1 cellular context compared by ENCODE assay signal in the genomic region with DNA sequence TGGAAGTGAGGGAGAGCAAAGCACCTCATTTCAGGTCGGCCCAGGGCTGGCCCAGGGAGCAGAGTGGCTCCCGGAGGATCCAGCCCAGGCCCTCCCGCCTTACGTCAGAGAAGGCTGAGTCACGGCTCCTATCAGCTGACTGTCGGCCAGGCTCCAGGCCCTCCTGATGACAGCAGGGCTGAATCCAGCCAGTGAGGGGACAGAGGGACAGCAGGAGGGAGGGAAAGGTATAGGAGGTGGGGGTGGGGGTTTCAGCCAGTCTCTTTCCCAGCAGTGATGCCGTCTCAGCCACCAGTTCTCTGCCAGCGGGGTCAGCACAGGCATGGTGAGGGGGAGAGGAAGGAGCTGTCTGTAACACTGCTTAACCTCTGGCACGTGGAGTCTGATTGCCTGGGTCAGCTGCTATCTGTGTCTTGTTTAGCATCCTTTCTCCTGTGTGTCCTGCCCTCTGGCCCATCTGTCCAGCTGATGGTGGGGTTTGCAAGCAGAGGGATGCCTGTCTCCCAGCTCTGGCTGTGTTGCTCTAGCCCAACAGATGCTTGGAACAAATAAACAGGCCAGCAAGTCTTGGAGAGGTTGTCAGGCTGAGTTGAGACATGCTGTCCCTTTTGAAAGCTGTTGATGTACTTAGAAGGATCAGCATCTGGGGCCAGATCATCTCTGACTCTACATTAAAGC.
TF ChIP-seq lines count a peak whose summit lies in the region.

No MANE protein-coding gene starts in this region.

TF ChIP-seq in SK-N-SH, 30 proteins besides CTCF, POLR2A, EP300 and RAD21 (continued from another document):
- TF ChIP-seq, protein P1, sequence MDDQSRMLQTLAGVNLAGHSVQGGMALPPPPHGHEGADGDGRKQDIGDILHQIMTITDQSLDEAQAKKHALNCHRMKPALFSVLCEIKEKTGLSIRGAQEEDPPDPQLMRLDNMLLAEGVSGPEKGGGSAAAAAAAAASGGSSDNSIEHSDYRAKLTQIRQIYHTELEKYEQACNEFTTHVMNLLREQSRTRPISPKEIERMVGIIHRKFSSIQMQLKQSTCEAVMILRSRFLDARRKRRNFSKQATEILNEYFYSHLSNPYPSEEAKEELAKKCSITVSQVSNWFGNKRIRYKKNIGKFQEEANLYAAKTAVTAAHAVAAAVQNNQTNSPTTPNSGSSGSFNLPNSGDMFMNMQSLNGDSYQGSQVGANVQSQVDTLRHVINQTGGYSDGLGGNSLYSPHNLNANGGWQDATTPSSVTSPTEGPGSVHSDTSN (IDR thresholded peaks at IDR 0.05): peak; percentile 71
- TF ChIP-seq CHD2 (IDR thresholded peaks at IDR 0.05; ENCODE audit: low read length, partially characterized antibody) (no peak), JUND (IDR thresholded peaks at IDR 0.05) (peak; percentile 81), NFIC (IDR thresholded peaks at IDR 0.05; ENCODE audit: borderline replicate concordance) (peak; percentile 49), POLR2AphosphoS5 (IDR thresholded peaks at IDR 0.05; ENCODE audit: low read depth, low read length) (no peak), RCOR1 (IDR thresholded peaks at IDR 0.05; ENCODE audit: low read length) (no peak), SIN3A (IDR thresholded peaks at IDR 0.05; ENCODE audit: borderline replicate concordance, low read depth, low read length) (peak; percentile 80; the same call in 1 of the 2 replicates), RXRA (IDR thresholded peaks at IDR 0.05; ENCODE audit: borderline replicate concordance, low read depth) (no peak)
- TF ChIP-seq, protein P2, sequence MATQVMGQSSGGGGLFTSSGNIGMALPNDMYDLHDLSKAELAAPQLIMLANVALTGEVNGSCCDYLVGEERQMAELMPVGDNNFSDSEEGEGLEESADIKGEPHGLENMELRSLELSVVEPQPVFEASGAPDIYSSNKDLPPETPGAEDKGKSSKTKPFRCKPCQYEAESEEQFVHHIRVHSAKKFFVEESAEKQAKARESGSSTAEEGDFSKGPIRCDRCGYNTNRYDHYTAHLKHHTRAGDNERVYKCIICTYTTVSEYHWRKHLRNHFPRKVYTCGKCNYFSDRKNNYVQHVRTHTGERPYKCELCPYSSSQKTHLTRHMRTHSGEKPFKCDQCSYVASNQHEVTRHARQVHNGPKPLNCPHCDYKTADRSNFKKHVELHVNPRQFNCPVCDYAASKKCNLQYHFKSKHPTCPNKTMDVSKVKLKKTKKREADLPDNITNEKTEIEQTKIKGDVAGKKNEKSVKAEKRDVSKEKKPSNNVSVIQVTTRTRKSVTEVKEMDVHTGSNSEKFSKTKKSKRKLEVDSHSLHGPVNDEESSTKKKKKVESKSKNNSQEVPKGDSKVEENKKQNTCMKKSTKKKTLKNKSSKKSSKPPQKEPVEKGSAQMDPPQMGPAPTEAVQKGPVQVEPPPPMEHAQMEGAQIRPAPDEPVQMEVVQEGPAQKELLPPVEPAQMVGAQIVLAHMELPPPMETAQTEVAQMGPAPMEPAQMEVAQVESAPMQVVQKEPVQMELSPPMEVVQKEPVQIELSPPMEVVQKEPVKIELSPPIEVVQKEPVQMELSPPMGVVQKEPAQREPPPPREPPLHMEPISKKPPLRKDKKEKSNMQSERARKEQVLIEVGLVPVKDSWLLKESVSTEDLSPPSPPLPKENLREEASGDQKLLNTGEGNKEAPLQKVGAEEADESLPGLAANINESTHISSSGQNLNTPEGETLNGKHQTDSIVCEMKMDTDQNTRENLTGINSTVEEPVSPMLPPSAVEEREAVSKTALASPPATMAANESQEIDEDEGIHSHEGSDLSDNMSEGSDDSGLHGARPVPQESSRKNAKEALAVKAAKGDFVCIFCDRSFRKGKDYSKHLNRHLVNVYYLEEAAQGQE (IDR thresholded peaks at IDR 0.05; ENCODE audit: low read depth, low read length): no peak
TF ChIP-seq in SK-N-SH: peak in this region for 10.
